In genomic region chr1:107254306-107254705, GRCh38 we compare ENCODE assay signal across 19 cellular contexts.
DNase-seq lines count a peak whose midpoint lies in the region; ATAC-seq and TF ChIP-seq lines count a peak whose summit lies in the region.
"Had no signal": no experiment of that assay in that cellular context is flagged by ENCODE, and none has a peak within 500 bp of the region (broad histone marks: within the 10 kb centered on the region; RNA-seq: fewer than 3 reads in every experiment).

No MANE protein-coding gene starts in this region.

- intact Hi-C loops in A673 (cut with micrococcal nuclease; ENCODE audit: unreplicated experiment) = loop anchor here (5.0 kb wide), 1 partner anchor 82 kb away; no protein-coding TSS in a partner anchor
- intact Hi-C loops in uterus (cut with DNase I; ENCODE audit: low total_unique reads) = no loop called here

- H3K27me3 ChIP-seq in A673 (replicated peaks; ENCODE audit: insufficient read depth, low read depth, low read length, poor library complexity) (no peaks in the 10 kb centered on the region), uterus (no peaks in the 10 kb centered on the region)
- H3K27me3 ChIP-seq: SJCRH30 had no signal

- CTCF ChIA-PET in A673 (lab: Charles Lee) = no interaction called here

- H3K4me3 ChIP-seq in A673 (ENCODE audit: low read depth, low read length, poor library complexity, severe bottlenecking) = peak overlapping the region; percentile 2
- H3K4me3 ChIP-seq in uterus = no peak overlapping the region
- H3K4me3 ChIP-seq: SJCRH30 had no signal

- no TSS peak for BruUV-seq in A673 (replicated peaks; lab: Mats Ljungman, UMichigan)

- ATAC-seq in HG02870 (IDR thresholded peaks at IDR 0.05; ENCODE audit: unreplicated experiment) (no peak), HG03442 (IDR thresholded peaks at IDR 0.05; ENCODE audit: unreplicated experiment) (no peak)

- DNase-seq in A673 (ENCODE audit: low spot score) = peak; percentile 90
- DNase-seq in NCI-H1417 (lab: John Stamatoyannopoulos, UW) = peak in 2 of 3 experiments; percentile 78 to 93
- DNase-seq in NCI-H82 treated with DMSO at 0.1 percent for 48 hours (lab: John Stamatoyannopoulos, UW; ENCODE audit: unreplicated experiment) = peak; percentile 49
- peak; percentile 7 for DNase-seq in left kidney (ENCODE audit: low read depth, low spot score)
- no peak for DNase-seq in dermis blood vessel endothelial cell
- DNase-seq in uterus = no peak
- DNase-seq: 8988T; GOT3; Karpas-422; MM.1S; NCI-H1436 treated with DMSO at 0.1 percent for 48 hours; NCI-H2107; NK-92 treated with Interleukin-12 subunit alpha and Interleukin-12 subunit beta, amount 100 ng/mL, for 24 hours; OCI-M1; SJCRH30 had no signal

- POLR2A ChIA-PET in A673 (lab: Charles Lee; ENCODE audit: low non-redundant PET) = interaction anchor here (0.6 kb wide), 1 partner anchor 1543 kb away, joined by 4 read pairs; no protein-coding TSS in a partner anchor

- H3K36me3 ChIP-seq in A673 (ENCODE audit: insufficient read depth, low read length, poor library complexity, severe bottlenecking) (no peaks in the 10 kb centered on the region), uterus (no peaks in the 10 kb centered on the region)
- H3K36me3 ChIP-seq: SJCRH30 had no signal

- TF ChIP-seq CTCF in A673 (conservative IDR thresholded peaks at IDR 0.05; ENCODE audit: low read depth, low read length) = peak; percentile 28; the same call in 1 of the 2 replicates
- TF ChIP-seq CTCF in uterus (IDR thresholded peaks at IDR 0.05) = no peak

- TF ChIP-seq POLR2A in uterus (IDR thresholded peaks at IDR 0.05) = no peak

- H3K4me1 ChIP-seq in A673 (ENCODE audit: insufficient read depth, low read length, poor library complexity, severe bottlenecking) = peaks cover 100% of the 10 kb centered on the region
- H3K4me1 ChIP-seq in uterus = no peaks in the 10 kb centered on the region

- H3K9me3 ChIP-seq in A673 (ENCODE audit: low read depth, low read length, poor library complexity, severe bottlenecking) = no peaks in the 10 kb centered on the region
- H3K9me3 ChIP-seq in uterus = no peaks in the 10 kb centered on the region
- H3K9me3 ChIP-seq: SJCRH30 had no signal

- peak overlapping the region; percentile 86 for H3K27ac ChIP-seq in A673 (ENCODE audit: low read depth, low read length, poor library complexity, severe bottlenecking)
- H3K27ac ChIP-seq in uterus = no peak overlapping the region
- H3K27ac ChIP-seq: C4-2B, RWPE1, SJCRH30 had no signal

Comparison
In these comparisons a context has a peak if more than half of its experiments do, and no peak if none do; other contexts are left out.
1. DNase-seq: peak in A673 (single experiment), NCI-H1417 (2 of 3), NCI-H82 treated with DMSO at 0.1 percent for 48 hours (single experiment) and left kidney (single experiment); none in dermis blood vessel endothelial cell (single experiment) and uterus (0 of 2).